Comparison of ENCODE assay signal across 8 cellular contexts in genomic region chr12:6904280-6905276, GRCh38. TPM values are rescaled to one million over a fixed set of nuclear protein-coding genes. Genes with fewer than 3 reads are reported as not detected.
DNase-seq lines count a peak whose midpoint lies in the region; ATAC-seq and TF ChIP-seq lines count a peak whose summit lies in the region.

Gene LRRC23, plus strand, starts transcription at chr12:6904822. Its CDS starts 812 bp downstream, at chr12:6905634.

- H3K27ac Mint-ChIP-seq in GM23338 (no peak within 1 kb of the TSS; the same call in 1 of the 2 replicates), natural killer cell (no peak within 1 kb of the TSS)
- H3K27ac Mint-ChIP-seq in activated T-helper 2 cell treated with anti-CD3 and anti-CD28 coated beads, Interferon-gamma antibody, Interleukin-2, Interleukin-4, amounts not matched to agents 10 μg/mL and 5 μg/mL and 100 μg/mL, durations not matched to agents 14 hours and 24 hours and 36 hours: no peak within 1 kb of the TSS

- TF ChIP-seq CTCF in GM23338 (conservative IDR thresholded peaks at IDR 0.05; ENCODE audit: low read depth in 2 of 2): no peak
- TF ChIP-seq CTCF in RWPE1 (conservative IDR thresholded peaks at IDR 0.05; ENCODE audit: low read depth): no peak
- TF ChIP-seq CTCF in fibroblast of the aortic adventitia (IDR thresholded peaks at IDR 0.05; ENCODE audit: insufficient read depth, low read length): no peak
- no peak for TF ChIP-seq CTCF in natural killer cell (IDR thresholded peaks at IDR 0.05)

- H3K27ac ChIP-seq in GM23338 (ENCODE audit: low read depth): peak within 1 kb of the TSS; percentile 88
- peak within 1 kb of the TSS; percentile 57 for H3K27ac ChIP-seq in RWPE1

- no peaks in the 10 kb centered on the region for H3K27me3 ChIP-seq in GM23338 (ENCODE audit: insufficient read depth)

- no peaks in the 10 kb centered on the region for H3K9me2 ChIP-seq in GM23338 (ENCODE audit: insufficient read depth)

- POLR2A ChIA-PET in RWPE1 (lab: Yijun Ruan, JAX; ENCODE audit: low non-redundant PET): interaction anchor here (0.6 to 0.7 kb wide), 3 partner anchors 9 to 21 kb away, joined by 3 to 4 read pairs (median 4); partner anchors contain the start of gene ENO2

- H3F3A ChIP-seq in GM23338 (replicated peaks; ENCODE audit: low read depth): peaks cover 6% of the 10 kb centered on the region; the same call in 1 of the 2 replicates

- DNase-seq in EH (ENCODE audit: low read depth) (peak; percentile 96), GM23338 (ENCODE audit: low spot score) (peak; percentile 100), LoVo (ENCODE audit: low spot score) (peak; percentile 98), RWPE1 (ENCODE audit: low spot score) (peak; percentile 96), fibroblast of the aortic adventitia (ENCODE audit: low read depth) (peak; percentile 93), natural killer cell (peak; percentile 94)
- DNase-seq in activated T-helper 2 cell treated with anti-CD3 and anti-CD28 coated beads, Interferon-gamma antibody, Interleukin-2, Interleukin-4, amounts not matched to agents 10 μg/mL and 5 μg/mL and 100 μg/mL, durations not matched to agents 14 hours and 24 hours and 36 hours (ENCODE audit: low spot score): peak; percentile 97
- DNase-seq in stimulated activated naive CD4-positive, alpha-beta T cell (lab: John Stamatoyannopoulos, UW): peak; percentile 93 to 97 (median 95)

- H3K4me1 Mint-ChIP-seq in GM23338: no peaks in the 10 kb centered on the region; the same call in 1 of the 3 replicates
- H3K4me1 Mint-ChIP-seq in activated T-helper 2 cell treated with anti-CD3 and anti-CD28 coated beads, Interferon-gamma antibody, Interleukin-2, Interleukin-4, amounts not matched to agents 10 μg/mL and 5 μg/mL and 100 μg/mL, durations not matched to agents 14 hours and 24 hours and 36 hours (ENCODE audit: low read depth): peaks cover 6% of the 10 kb centered on the region
- no peaks in the 10 kb centered on the region for H3K4me1 Mint-ChIP-seq in natural killer cell

- no peaks in the 10 kb centered on the region for H4K20me1 ChIP-seq in GM23338 (replicated peaks; ENCODE audit: insufficient read depth)

- intact Hi-C loops in activated T-helper 2 cell treated with anti-CD3 and anti-CD28 coated beads, Interferon-gamma antibody, Interleukin-2, Interleukin-4, amounts not matched to agents 10 μg/mL and 5 μg/mL and 100 μg/mL, durations not matched to agents 14 hours and 24 hours and 36 hours (cut with micrococcal nuclease): loop anchor here (1.0 kb wide), 3 partner anchors 10 to 31 kb away; partner anchors contain the start of genes ENO2 and SPSB2
- intact Hi-C loops in natural killer cell (cut with micrococcal nuclease): loop anchor here (1.0 kb wide), 2 partner anchors 13 to 31 kb away; partner anchors contain the start of gene SPSB2

- H3K4me2 ChIP-seq in GM23338: peak within 1 kb of the TSS; percentile 91

- H3K9me3 Mint-ChIP-seq in GM23338 (no peaks in the 10 kb centered on the region), natural killer cell (no peaks in the 10 kb centered on the region)
- H3K9me3 Mint-ChIP-seq in activated T-helper 2 cell treated with anti-CD3 and anti-CD28 coated beads, Interferon-gamma antibody, Interleukin-2, Interleukin-4, amounts not matched to agents 10 μg/mL and 5 μg/mL and 100 μg/mL, durations not matched to agents 14 hours and 24 hours and 36 hours: no peaks in the 10 kb centered on the region

- H3K4me1 ChIP-seq in GM23338 (ENCODE audit: insufficient read depth): peaks cover 17% of the 10 kb centered on the region

- H3K4me3 Mint-ChIP-seq in GM23338 (no peak within 1 kb of the TSS), natural killer cell (no peak within 1 kb of the TSS)
- H3K4me3 Mint-ChIP-seq in activated T-helper 2 cell treated with anti-CD3 and anti-CD28 coated beads, Interferon-gamma antibody, Interleukin-2, Interleukin-4, amounts not matched to agents 10 μg/mL and 5 μg/mL and 100 μg/mL, durations not matched to agents 14 hours and 24 hours and 36 hours (ENCODE audit: low read depth): no peak within 1 kb of the TSS

- CTCF ChIA-PET in RWPE1 (lab: Yijun Ruan, JAX): interaction anchor here (0.7 to 1.3 kb wide), 5 partner anchors 13 to 37 kb away, joined by 3 to 9 read pairs (median 5); partner anchors contain the start of gene SPSB2

- H3K4me3 ChIP-seq in GM23338: peak within 1 kb of the TSS; percentile 67
- peak within 1 kb of the TSS; percentile 76 for H3K4me3 ChIP-seq in fibroblast of the aortic adventitia (ENCODE audit: low read depth, low read length)

- H3K27me3 Mint-ChIP-seq in GM23338 (ENCODE audit: insufficient read depth, low read depth, poor library complexity): peaks cover 2% of the 10 kb centered on the region
- H3K27me3 Mint-ChIP-seq in activated T-helper 2 cell treated with anti-CD3 and anti-CD28 coated beads, Interferon-gamma antibody, Interleukin-2, Interleukin-4, amounts not matched to agents 10 μg/mL and 5 μg/mL and 100 μg/mL, durations not matched to agents 14 hours and 24 hours and 36 hours (ENCODE audit: low read depth): no peaks in the 10 kb centered on the region
- no peaks in the 10 kb centered on the region for H3K27me3 Mint-ChIP-seq in natural killer cell (ENCODE audit: low read depth in 2 of 2)

- H3K36me3 ChIP-seq in GM23338 (ENCODE audit: insufficient read depth): no peaks in the 10 kb centered on the region

- peak; percentile 96 for ATAC-seq in GM23338
- peak; percentile 96 to 98 (median 97) for ATAC-seq in natural killer cell

- H2AFZ ChIP-seq in GM23338: peak within 1 kb of the TSS; percentile 57

- no peaks in the 10 kb centered on the region for H3K79me2 ChIP-seq in GM23338 (replicated peaks; ENCODE audit: insufficient read depth)

- no peaks in the 10 kb centered on the region for H3K36me3 Mint-ChIP-seq in GM23338 (ENCODE audit: low read depth)
- H3K36me3 Mint-ChIP-seq in activated T-helper 2 cell treated with anti-CD3 and anti-CD28 coated beads, Interferon-gamma antibody, Interleukin-2, Interleukin-4, amounts not matched to agents 10 μg/mL and 5 μg/mL and 100 μg/mL, durations not matched to agents 14 hours and 24 hours and 36 hours (ENCODE audit: low read depth): no peaks in the 10 kb centered on the region
- H3K36me3 Mint-ChIP-seq in natural killer cell: no peaks in the 10 kb centered on the region

TF ChIP-seq in GM23338, 12 proteins besides CTCF, POLR2A, EP300 and RAD21:
- TF ChIP-seq ETS1 (IDR thresholded peaks at IDR 0.05) (0 out of 2 replicates have a peak, but pooled peaks have one; percentile 31), STAT1 (IDR thresholded peaks at IDR 0.05; ENCODE audit: unreplicated experiment) (no peak), CREB1 (CRISPR knock-in tag; IDR thresholded peaks at IDR 0.05; ENCODE audit: low read depth) (peak; percentile 84), EZH2phosphoT487 (IDR thresholded peaks at IDR 0.05; ENCODE audit: unreplicated experiment) (no peak), JUNB (IDR thresholded peaks at IDR 0.05; ENCODE audit: unreplicated experiment) (no peak), REST (IDR thresholded peaks at IDR 0.05; ENCODE audit: unreplicated experiment) (no peak), POLR2AphosphoS5 (IDR thresholded peaks at IDR 0.05; ENCODE audit: low read depth) (peak; percentile 63), EZH2 (IDR thresholded peaks at IDR 0.05; ENCODE audit: low read depth, unreplicated experiment) (no peak), ZNF331 (CRISPR knock-in tag; IDR thresholded peaks at IDR 0.05; ENCODE audit: low read depth) (no peak)

RNA-seq across cellular contexts. Expression of gene LRRC23, which starts in this region (rescaled TPM):
- 2.5 and 9.1 TPM in 2 replicates for total RNA-seq in GM23338 (2014; rRNA removed; shearing (Covaris generic))
- polyA plus RNA-seq in GM23338 (2016; fragmentation: Nextera tagmentation; extraction: Ambion mirVana): 2.4 and 2.9 TPM in 2 replicates
- 4.7 and 6.6 TPM in 2 replicates for total RNA-seq in activated T-helper 2 cell treated with anti-CD3 and anti-CD28 coated beads, Interferon-gamma antibody, Interleukin-2, Interleukin-4, amounts not matched to agents 10 μg/mL and 5 μg/mL and 100 μg/mL, durations not matched to agents 14 hours and 24 hours and 36 hours
- total RNA-seq in fibroblast of the aortic adventitia (ENCODE audit: low replicate concordance) (7.0 and 62.6 TPM in 2 replicates), natural killer cell (10 to 100 TPM in 1 of 3 donors, 1 to 10 TPM in 2; 8.1 to 16.8 (median 9.8) TPM)

Comparison
In these comparisons a context has a peak if more than half of its experiments do, and no peak if none do; other contexts are left out.
1. Peak in every context shown above with its lines: DNase-seq, ATAC-seq, H3K4me3 ChIP-seq and H3K27ac ChIP-seq.